In genomic region chr7:2575733-2576350, GRCh38 we compare ENCODE assay signal across 29 cellular contexts. TPM values are rescaled to one million over a fixed set of nuclear protein-coding genes. Genes with fewer than 3 reads are reported as not detected.
DNase-seq lines count a peak whose midpoint lies in the region; ATAC-seq, FAIRE-seq and TF ChIP-seq lines count a peak whose summit lies in the region.
"Had no signal": no experiment of that assay in that cellular context is flagged by ENCODE, and none has a peak within 500 bp of the region (broad histone marks: within the 10 kb centered on the region; RNA-seq: fewer than 3 reads in every experiment).

No MANE protein-coding gene starts in this region.

- H3K4me3 ChIP-seq in IMR-90 (ENCODE audit: insufficient read depth, low read depth, low read length) (no peak overlapping the region), H1 (ENCODE audit: extremely low read depth in 1 of 4, insufficient read depth in 2 of 4, low read depth in 3 of 4, low read length in 4 of 4) (no peak overlapping the region), ovary (no peak overlapping the region)
- H3K4me3 ChIP-seq: A549, colonic mucosa, skin epidermis had no signal

- TF ChIP-seq POLR2A in IMR-90 (IDR thresholded peaks at IDR 0.05; ENCODE audit: low read depth, low read length) (no peak), H1 (IDR thresholded peaks at IDR 0.05; ENCODE audit: control extremely low read depth in 1 of 2, low read depth in 2 of 2, low read length in 2 of 2) (no peak), ovary (IDR thresholded peaks at IDR 0.05) (no peak)

- TF ChIP-seq CTCF in IMR-90 (conservative IDR thresholded peaks at IDR 0.05; ENCODE audit: low read depth, low read length) (no peak), H1 (IDR thresholded peaks at IDR 0.05; ENCODE audit: control extremely low read depth in 1 of 3, insufficient read depth in 1 of 3, low read depth in 1 of 3, low read length in 3 of 3) (no peak), neural crest cell (conservative IDR thresholded peaks at IDR 0.05) (no peak), ovary (IDR thresholded peaks at IDR 0.05) (no peak)

- POLR2A ChIA-PET in IMR-90 (lab: Charles Lee; ENCODE audit: unreplicated experiment) (no interaction called here), H1 (lab: Charles Lee; ENCODE audit: partially characterized antibody) (interaction anchor here (0.7 to 1.3 kb wide), 3 partner anchors 10 to 714 kb away, joined by 3 read pairs; no protein-coding TSS in a partner anchor)

- no peak overlapping the region for H2BK20ac ChIP-seq in IMR-90 (ENCODE audit: low read depth, low read length)
- no peak overlapping the region for H2BK20ac ChIP-seq in H1 (ENCODE audit: low read length)

- BruUV-seq in IMR-90 (replicated peaks; lab: Mats Ljungman, UMichigan) = no TSS peak

- H2AK9ac ChIP-seq in IMR-90 (replicated peaks; ENCODE audit: low read depth, low read length, poor library complexity) = no peak overlapping the region

- no peak overlapping the region for H2BK15ac ChIP-seq in IMR-90 (ENCODE audit: low read depth, low read length)
- no peak overlapping the region for H2BK15ac ChIP-seq in H1 (ENCODE audit: low read length)

- peaks cover 5% of the 10 kb centered on the region for H3K4me1 ChIP-seq in IMR-90 (ENCODE audit: control insufficient read depth, insufficient read depth, low read length)
- H3K4me1 ChIP-seq in H1 (replicated peaks in 1 of 4; ENCODE audit: control insufficient read depth in 3 of 4, insufficient read depth in 4 of 4, low read length in 3 of 4) = peaks cover 0 to 2% (median 0%) of the 10 kb centered on the region in 4 experiments; a peak in 1 of 7 replicates
- no peaks in the 10 kb centered on the region for H3K4me1 ChIP-seq in ovary (ENCODE audit: insufficient read depth)
- H3K4me1 ChIP-seq: colonic mucosa had no signal

- H3K4me1 Mint-ChIP-seq in neural crest cell = peaks cover 5% of the 10 kb centered on the region
- H3K4me1 Mint-ChIP-seq: CD14-positive monocyte had no signal

- no peak for FAIRE-seq in H1 (lab: Jason Lieb, UNC)
- FAIRE-seq: A549, frontal cortex had no signal

- no peak for TF ChIP-seq RAD21 in IMR-90 (IDR thresholded peaks at IDR 0.05; ENCODE audit: low read length)
- TF ChIP-seq RAD21 in H1 (IDR thresholded peaks at IDR 0.05 in 1 of 2, conservative IDR thresholded peaks at IDR 0.05 in 1 of 2; ENCODE audit: low read depth in 2 of 2, low read length in 2 of 2) = no peak

- H3K18ac ChIP-seq in IMR-90 (ENCODE audit: low read depth, low read length) (no peak overlapping the region), H1 (ENCODE audit: extremely low read depth, low read length) (no peak overlapping the region)

- H3K36me3 Mint-ChIP-seq in neural crest cell (ENCODE audit: low read depth) = peaks cover 5% of the 10 kb centered on the region

- dilution Hi-C loops in IMR-90 (cut with HindIII; ENCODE audit: low sequenced_read_pairs, unreplicated experiment) = no loop called here

- H3K23ac ChIP-seq in IMR-90 (ENCODE audit: low read depth, low read length) (no peak overlapping the region), H1 (ENCODE audit: insufficient read length) (no peak overlapping the region)

- no peaks in the 10 kb centered on the region for H3K27me3 ChIP-seq in IMR-90 (ENCODE audit: control insufficient read depth, insufficient read depth, low read length)
- H3K27me3 ChIP-seq in H1 (replicated peaks in 1 of 4; ENCODE audit: control insufficient read depth in 3 of 4, extremely low read depth in 1 of 4, insufficient read depth in 3 of 4, low read length in 3 of 4) = no peaks in the 10 kb centered on the region
- no peaks in the 10 kb centered on the region for H3K27me3 ChIP-seq in ovary
- H3K27me3 ChIP-seq: colonic mucosa had no signal

- WGBS in IMR-90 (ENCODE audit: extremely low coverage in 2 of 2, insufficient read length in 1 of 2), 2 experiments = no CpG with 5 or more reads among the region's 21 CpGs
- WGBS in H1 (ENCODE audit: extremely low coverage in 1 of 2, insufficient coverage in 1 of 2, insufficient read length in 1 of 2, insufficient replicate concordance in 2 of 2, low coverage in 1 of 2, low lambda C conversion rate in 2 of 2, missing lambda C conversion rate in 1 of 2), 2 experiments = 92% methylated on average over 18 of the region's 21 CpGs; no CpG with 5 or more reads in 1 of the 2 experiments
- WGBS in ovary, 3 donors = 78 to 83% (median 80%) methylated on average over 21 of the region's 21 CpGs

- H4K91ac ChIP-seq in IMR-90 (ENCODE audit: insufficient read depth, low read depth, low read length) (no peak overlapping the region), H1 (replicated peaks; ENCODE audit: insufficient read length, low read length) (no peak overlapping the region)

- H2BK120ac ChIP-seq in IMR-90 (ENCODE audit: low read depth, low read length) (no peak overlapping the region), H1 (replicated peaks; ENCODE audit: low read depth, low read length) (no peak overlapping the region)

- intact Hi-C loops in IMR-90 (cut with micrococcal nuclease) = no loop called here
- intact Hi-C loops in ovary (cut with DNase I) = loop anchor here in 1 of 4 donors (10.0 kb wide), 1 partner anchor 101 kb away; the partner anchor contains the start of gene GRIFIN

- H4K20me1 ChIP-seq in IMR-90 (ENCODE audit: insufficient read depth, low read length) (no peaks in the 10 kb centered on the region), H1 (replicated peaks in 1 of 2; ENCODE audit: control insufficient read depth in 1 of 2, insufficient read depth in 2 of 2, low read length in 2 of 2) (peaks cover 0 to 2% of the 10 kb centered on the region in 2 experiments)

- H4K8ac ChIP-seq in IMR-90 (ENCODE audit: low read depth in 2 of 2, low read length in 2 of 2) (no peak overlapping the region), H1 (ENCODE audit: extremely low read depth, insufficient read depth, low read length) (peak overlapping the region; percentile 71; the same call in 1 of the 2 replicates)

- no peak overlapping the region for H3K4me2 ChIP-seq in IMR-90 (ENCODE audit: low read depth, low read length)
- no peak overlapping the region for H3K4me2 ChIP-seq in H1 (ENCODE audit: insufficient read depth in 1 of 2, low read depth in 2 of 2, low read length in 2 of 2)
- H3K4me2 ChIP-seq: A549 had no signal

- no peak overlapping the region for H2BK5ac ChIP-seq in IMR-90 (ENCODE audit: low read depth, low read length, poor library complexity, severe bottlenecking)
- no peak overlapping the region for H2BK5ac ChIP-seq in H1 (ENCODE audit: low read depth, low read length)

- no peak overlapping the region for H2BK12ac ChIP-seq in H1 (ENCODE audit: low read depth, low read length)

- CTCF ChIA-PET in IMR-90 (lab: Yijun Ruan, JAX) (no interaction called here), H1 (lab: Charles Lee; ENCODE audit: partially characterized antibody) (interaction anchor here (0.6 to 3.7 kb wide), 12 partner anchors 8 to 134 kb away, joined by 3 to 18 read pairs (median 4); partner anchors contain the start of gene IQCE)

- peak; percentile 45 for DNase-seq in AG20443 (ENCODE audit: low spot score)
- peak; percentile 46 for DNase-seq in IMR-90
- no peak for DNase-seq in H1 (ENCODE audit: low read depth in 1 of 2, low spot score in 2 of 2)
- DNase-seq in neural crest cell (ENCODE audit: low read depth, low spot score) = no peak
- no peak for DNase-seq in ovary
- no peak for DNase-seq in activated effector memory CD4-positive, alpha-beta T cell treated with anti-CD3 and anti-CD28 coated beads, Interleukin-2, amount 50 U/mL, for 16 hours
- DNase-seq: activated CD4-positive, alpha-beta memory T cell treated with anti-CD3 and anti-CD28 coated beads, Interleukin-2, amount 10 ng/mL, durations not matched to agents 7 days and 5 days; activated CD4-positive, alpha-beta T cell treated with anti-CD3 and anti-CD28 coated beads for 1 hour; activated gamma-delta T cell; colonic mucosa; DND-41; effector CD8-positive, alpha-beta T cell; erythroblast; GOT3; NCI-H1694; NCI-H2171 treated with DMSO at 0.1 percent for 48 hours; NCI-H526; NK-92 treated with Interleukin-12 subunit alpha and Interleukin-12 subunit beta, amount 100 ng/mL, for 24 hours; PC-3; T-helper 17 cell; trophoblast cell had no signal

- no peaks in the 10 kb centered on the region for H3K9me3 ChIP-seq in IMR-90 (ENCODE audit: control insufficient read depth, insufficient read depth, low read length)
- no peaks in the 10 kb centered on the region for H3K9me3 ChIP-seq in H1 (ENCODE audit: insufficient read depth in 2 of 2, low read depth in 1 of 2, low read length in 1 of 2)
- no peaks in the 10 kb centered on the region for H3K9me3 ChIP-seq in ovary
- H3K9me3 ChIP-seq: A549, colonic mucosa had no signal

- no peaks in the 10 kb centered on the region for H3K79me2 ChIP-seq in H1 (ENCODE audit: control insufficient read depth in 1 of 2, insufficient read depth in 2 of 2, low read length in 2 of 2)

- H3K36me3 ChIP-seq in IMR-90 (ENCODE audit: control insufficient read depth, insufficient read depth, low read length) = peaks cover 19% of the 10 kb centered on the region
- H3K36me3 ChIP-seq in H1 (ENCODE audit: control insufficient read depth in 2 of 4, insufficient read depth in 4 of 4, low read length in 3 of 4) = no peaks in the 10 kb centered on the region
- no peaks in the 10 kb centered on the region for H3K36me3 ChIP-seq in ovary
- H3K36me3 ChIP-seq: colonic mucosa had no signal

- H4K5ac ChIP-seq in IMR-90 (ENCODE audit: low read depth, low read length) (no peak overlapping the region), H1 (ENCODE audit: insufficient read length, low read depth, low read length) (no peak overlapping the region)

- H3K27ac Mint-ChIP-seq in neural crest cell (ENCODE audit: unreplicated experiment) = peak overlapping the region; percentile 89
- H3K27ac Mint-ChIP-seq: activated CD4-positive, alpha-beta memory T cell treated with anti-CD3 and anti-CD28 coated beads, Interleukin-2, amount 10 ng/mL, durations not matched to agents 7 days and 5 days; T-helper 17 cell had no signal

- H3K23me2 ChIP-seq in H1 (ENCODE audit: low read depth, low read length) = no peaks in the 10 kb centered on the region; the same call in 1 of the 2 replicates

- no peak overlapping the region for H3K4ac ChIP-seq in IMR-90 (ENCODE audit: low read depth, low read length)
- no peak overlapping the region for H3K4ac ChIP-seq in H1 (replicated peaks; ENCODE audit: insufficient read length, low read depth, low read length)

- H2AFZ ChIP-seq in IMR-90 (replicated peaks; ENCODE audit: low read length, poor library complexity) (no peak overlapping the region), H1 (ENCODE audit: low read length) (no peak overlapping the region)

- no peak overlapping the region for H2AK5ac ChIP-seq in IMR-90 (ENCODE audit: low read depth, low read length)
- no peak overlapping the region for H2AK5ac ChIP-seq in H1 (ENCODE audit: low read depth, low read length)

- ATAC-seq in IMR-90 (ENCODE audit: low read depth) = peak; percentile 35
- ATAC-seq in GM21528 (IDR thresholded peaks at IDR 0.05; ENCODE audit: low FRiP score, unreplicated experiment) = no peak
- no peak for ATAC-seq in GM19397 (IDR thresholded peaks at IDR 0.05; ENCODE audit: unreplicated experiment)
- ATAC-seq: A549, PC-3, Right ventricle myocardium inferior, SK-N-SH treated with all-trans-retinoic acid at 6 μM for 48 hours, T-helper 17 cell had no signal

- H3K79me1 ChIP-seq in IMR-90 (ENCODE audit: low read depth in 1 of 2, low read length in 2 of 2) (peaks cover 0 to 3% of the 10 kb centered on the region in 2 experiments; a peak in 1 of 4 replicates), H1 (ENCODE audit: low read depth, low read length) (no peaks in the 10 kb centered on the region)

- no peaks in the 10 kb centered on the region for H3K27me3 Mint-ChIP-seq in neural crest cell (ENCODE audit: low read depth)
- H3K27me3 Mint-ChIP-seq: activated CD4-positive, alpha-beta memory T cell treated with anti-CD3 and anti-CD28 coated beads, Interleukin-2, amount 10 ng/mL, durations not matched to agents 7 days and 5 days; T-helper 17 cell had no signal

- no peak overlapping the region for H3K14ac ChIP-seq in IMR-90 (replicated peaks; ENCODE audit: low read depth, low read length)
- no peak overlapping the region for H3K14ac ChIP-seq in H1 (ENCODE audit: insufficient read length)

- TF ChIP-seq EP300 in H1 (IDR thresholded peaks at IDR 0.05; ENCODE audit: borderline replicate concordance in 1 of 2, low read depth in 2 of 2, low read length in 2 of 2) = no peak
- no peak for TF ChIP-seq EP300 in ovary (IDR thresholded peaks at IDR 0.05)

- H3K27ac ChIP-seq in IMR-90 (ENCODE audit: insufficient read depth, low read length) (no peak overlapping the region), H1 (ENCODE audit: low read depth, low read length) (no peak overlapping the region), ovary (no peak overlapping the region)
- H3K27ac ChIP-seq: A549, colonic mucosa, skin epidermis had no signal

- no peaks in the 10 kb centered on the region for H3K9me3 Mint-ChIP-seq in neural crest cell

- in situ Hi-C loops in IMR-90 (cut with MboI; ENCODE audit: low sequenced_read_pairs) = no loop called here

- H3K56ac ChIP-seq in IMR-90 (ENCODE audit: extremely low read depth, insufficient read depth, low read length) = no peak overlapping the region
- no peak overlapping the region for H3K56ac ChIP-seq in H1 (replicated peaks; ENCODE audit: insufficient read length, low read depth, low read length)

- H3K9ac ChIP-seq in IMR-90 (ENCODE audit: low read depth, low read length) (no peak overlapping the region), H1 (replicated peaks in 1 of 4; ENCODE audit: extremely low read depth in 1 of 4, low read depth in 3 of 4, low read length in 3 of 4) (no peak overlapping the region)

- H3K9me1 ChIP-seq in IMR-90 (ENCODE audit: insufficient read depth, low read length) = peaks cover 6% of the 10 kb centered on the region; the same call in 1 of the 2 replicates

- H3K4me3 Mint-ChIP-seq in neural crest cell = no peak overlapping the region
- H3K4me3 Mint-ChIP-seq: activated CD4-positive, alpha-beta memory T cell treated with anti-CD3 and anti-CD28 coated beads, Interleukin-2, amount 10 ng/mL, durations not matched to agents 7 days and 5 days; CD14-positive monocyte; T-helper 17 cell had no signal

RNA-seq across cellular contexts. Expression of gene IQCE, which starts 17.1 kb away (rescaled TPM):
- total RNA-seq in IMR-90 (2012; rRNA removed) (5.0 and 6.7 TPM in 2 replicates), neural crest cell (18.4 and 22.4 TPM in 2 replicates), ovary (10 to 100 TPM in 6 of 7 donors, 1 to 10 TPM in 1; 7.2 to 19.2 (median 14.1) TPM)
- polyA plus RNA-seq in IMR-90 (2012; rRNA removed) (6.3 and 8.1 TPM in 2 replicates), H1 (2011; rRNA removed) (2.2 and 3.1 TPM in 2 replicates), ovary (1 to 10 TPM; 4.4 to 6.8 TPM)
- polyA plus RNA-seq in IMR-90 (2012; cell fraction: cytosol; rRNA removed) = 3.9 and 16.6 TPM in 2 replicates
- polyA plus RNA-seq in IMR-90 (2012; cell fraction: nucleus; rRNA removed; ENCODE audit: low replicate concordance) = 15.9 and 17.4 TPM in 2 replicates
- 4.9 and 5.7 TPM in 2 replicates for total RNA-seq in H1 (2021; fragmentation: NEBNext Ultra II Directional; extraction: Animal tissue kit (Norgen Biotek cat#: 25700))
- 3.1 TPM for polyA plus RNA-seq in H1 (2011; cell fraction: cytosol; rRNA removed)
- 7.4 TPM for polyA plus RNA-seq in H1 (2011; cell fraction: nucleus; rRNA removed)
- polyA plus RNA-seq in H1 (2012, experiment 1 of 2) = 3.0 to 4.0 TPM (median 3.7 TPM) in 4 replicates
- 2.0 TPM for polyA plus RNA-seq in H1 (2012, experiment 2 of 2)
- 2.6 TPM for polyA plus RNA-seq in H1 (2013, experiment 1 of 2)
- polyA plus RNA-seq in H1 (2013, experiment 2 of 2) = 2.5 TPM
- 2.8 and 3.1 TPM in 2 replicates for polyA minus RNA-seq in H1 (2011; rRNA and poly(A)+ RNA removed)
- polyA minus RNA-seq in H1 (2011; cell fraction: cytosol; rRNA and poly(A)+ RNA removed) = 2.8 TPM
- polyA minus RNA-seq in H1 (2011; cell fraction: nucleus; rRNA and poly(A)+ RNA removed) = 6.4 TPM

RNA-seq across cellular contexts. Expression of gene BRAT1, which starts 20.5 kb away (rescaled TPM):
- total RNA-seq in IMR-90 (2012; rRNA removed) (5.8 and 6.8 TPM in 2 replicates), neural crest cell (47.3 and 52.7 TPM in 2 replicates), ovary (10 to 100 TPM; 26.9 to 33.5 (median 30.2) TPM)
- polyA plus RNA-seq in IMR-90 (2012; rRNA removed) (21.9 and 27.5 TPM in 2 replicates), H1 (2011; rRNA removed) (36.8 and 60.5 TPM in 2 replicates), ovary (10 to 100 TPM in 1 of 2 donors, 1 to 10 TPM in 1; 1.3 to 39.1 TPM)
- 19.5 and 22.3 TPM in 2 replicates for polyA plus RNA-seq in IMR-90 (2012; cell fraction: cytosol; rRNA removed)
- polyA plus RNA-seq in IMR-90 (2012; cell fraction: nucleus; rRNA removed; ENCODE audit: low replicate concordance) = 62.8 and 177 TPM in 2 replicates
- total RNA-seq in H1 (2021; fragmentation: NEBNext Ultra II Directional; extraction: Animal tissue kit (Norgen Biotek cat#: 25700)) = 42.3 and 45.2 TPM in 2 replicates
- polyA plus RNA-seq in H1 (2011; cell fraction: cytosol; rRNA removed) = 40.8 TPM
- polyA plus RNA-seq in H1 (2011; cell fraction: nucleus; rRNA removed) = 163 TPM
- polyA plus RNA-seq in H1 (2012, experiment 1 of 2) = 30.5 to 38.9 TPM (median 37.6 TPM) in 4 replicates
- polyA plus RNA-seq in H1 (2012, experiment 2 of 2) = 34.5 TPM
- polyA plus RNA-seq in H1 (2013, experiment 1 of 2) = 25.6 TPM
- 21.6 TPM for polyA plus RNA-seq in H1 (2013, experiment 2 of 2)
- polyA minus RNA-seq in H1 (2011; rRNA and poly(A)+ RNA removed) = 10.4 and 12.6 TPM in 2 replicates
- 21.5 TPM for polyA minus RNA-seq in H1 (2011; cell fraction: cytosol; rRNA and poly(A)+ RNA removed)
- 25.1 TPM for polyA minus RNA-seq in H1 (2011; cell fraction: nucleus; rRNA and poly(A)+ RNA removed)

RNA-seq across cellular contexts. Expression of gene TTYH3, which starts 55.9 kb away (rescaled TPM):
- total RNA-seq in IMR-90 (2012; rRNA removed) (5.6 and 6.1 TPM in 2 replicates), neural crest cell (225 and 237 TPM in 2 replicates), ovary (10 to 100 TPM in 6 of 7 donors, 1 to 10 TPM in 1; 7.7 to 34.4 (median 22.7) TPM)
- polyA plus RNA-seq in IMR-90 (2012; rRNA removed) (82.6 and 106 TPM in 2 replicates), H1 (2011; rRNA removed) (66.2 and 122 TPM in 2 replicates), ovary (10 to 100 TPM in 1 of 2 donors, 1 to 10 TPM in 1; 5.6 to 21.0 TPM)
- polyA plus RNA-seq in IMR-90 (2012; cell fraction: cytosol; rRNA removed) = 56.1 and 135 TPM in 2 replicates
- 100 and 222 TPM in 2 replicates for polyA plus RNA-seq in IMR-90 (2012; cell fraction: nucleus; rRNA removed; ENCODE audit: low replicate concordance)
- 169 and 172 TPM in 2 replicates for total RNA-seq in H1 (2021; fragmentation: NEBNext Ultra II Directional; extraction: Animal tissue kit (Norgen Biotek cat#: 25700))
- polyA plus RNA-seq in H1 (2011; cell fraction: cytosol; rRNA removed) = 46.4 TPM
- polyA plus RNA-seq in H1 (2011; cell fraction: nucleus; rRNA removed) = 147 TPM
- polyA plus RNA-seq in H1 (2012, experiment 1 of 2) = 68.1 to 127 TPM (median 115 TPM) in 4 replicates
- polyA plus RNA-seq in H1 (2012, experiment 2 of 2) = 102 TPM
- 175 TPM for polyA plus RNA-seq in H1 (2013, experiment 1 of 2)
- 184 TPM for polyA plus RNA-seq in H1 (2013, experiment 2 of 2)
- polyA minus RNA-seq in H1 (2011; rRNA and poly(A)+ RNA removed) = 41.7 and 42.6 TPM in 2 replicates
- polyA minus RNA-seq in H1 (2011; cell fraction: cytosol; rRNA and poly(A)+ RNA removed) = 87.8 TPM
- polyA minus RNA-seq in H1 (2011; cell fraction: nucleus; rRNA and poly(A)+ RNA removed) = 79.3 TPM

RNA-seq across cellular contexts. Expression of gene LFNG, which starts 56.3 kb away (rescaled TPM):
- total RNA-seq in IMR-90 (2012; rRNA removed) (1.4 and 1.8 TPM in 2 replicates), neural crest cell (39.0 and 44.9 TPM in 2 replicates), ovary (1 to 10 TPM in 6 of 7 donors, under 1 TPM in 1; 0.86 to 8.2 (median 3.3) TPM)
- polyA plus RNA-seq in IMR-90 (2012; rRNA removed) (5.1 and 5.3 TPM in 2 replicates), H1 (2011; rRNA removed) (35.6 and 53.0 TPM in 2 replicates), ovary (1 to 10 TPM; 2.3 to 4.1 TPM)
- 3.8 and 5.3 TPM in 2 replicates for polyA plus RNA-seq in IMR-90 (2012; cell fraction: cytosol; rRNA removed)
- 11.2 and 22.5 TPM in 2 replicates for polyA plus RNA-seq in IMR-90 (2012; cell fraction: nucleus; rRNA removed; ENCODE audit: low replicate concordance)
- total RNA-seq in H1 (2021; fragmentation: NEBNext Ultra II Directional; extraction: Animal tissue kit (Norgen Biotek cat#: 25700)) = 28.9 and 31.6 TPM in 2 replicates
- polyA plus RNA-seq in H1 (2011; cell fraction: cytosol; rRNA removed) = 34.6 TPM
- polyA plus RNA-seq in H1 (2011; cell fraction: nucleus; rRNA removed) = 59.9 TPM
- polyA plus RNA-seq in H1 (2012, experiment 1 of 2) = 25.2 to 37.3 TPM (median 35.0 TPM) in 4 replicates
- 31.6 TPM for polyA plus RNA-seq in H1 (2012, experiment 2 of 2)
- 26.6 TPM for polyA plus RNA-seq in H1 (2013, experiment 1 of 2)
- 29.4 TPM for polyA plus RNA-seq in H1 (2013, experiment 2 of 2)
- 15.4 and 17.4 TPM in 2 replicates for polyA minus RNA-seq in H1 (2011; rRNA and poly(A)+ RNA removed)
- 36.6 TPM for polyA minus RNA-seq in H1 (2011; cell fraction: cytosol; rRNA and poly(A)+ RNA removed)
- 37.5 TPM for polyA minus RNA-seq in H1 (2011; cell fraction: nucleus; rRNA and poly(A)+ RNA removed)

Comparison
In these comparisons a context has a peak if more than half of its experiments do, and no peak if none do; other contexts are left out.
1. DNase-seq: peak in AG20443 (single experiment) and IMR-90 (single experiment); none in H1 (0 of 2), neural crest cell (single experiment), ovary (0 of 5) and activated effector memory CD4-positive, alpha-beta T cell treated with anti-CD3 and anti-CD28 coated beads, Interleukin-2, amount 50 U/mL, for 16 hours (single experiment).